In genomic region chr2:101751875-101752619, GRCh38 we compare ENCODE assay signal across 9 cellular contexts. TPM values are rescaled to one million over a fixed set of nuclear protein-coding genes. Genes with fewer than 3 reads are reported as not detected.
DNase-seq lines count a peak whose midpoint lies in the region; ATAC-seq and TF ChIP-seq lines count a peak whose summit lies in the region.
"Had no signal": no experiment of that assay in that cellular context is flagged by ENCODE, and none has a peak within 500 bp of the region (broad histone marks: within the 10 kb centered on the region; RNA-seq: fewer than 3 reads in every experiment).

No MANE protein-coding gene starts in this region.

- peak overlapping the region in 2 of 3 donors; percentile 52 to 59 for H3K27ac Mint-ChIP-seq in CD4-positive, CD25-positive, alpha-beta regulatory T cell

- H3K4me3 ChIP-seq in CD4-positive, CD25-positive, alpha-beta regulatory T cell (ENCODE audit: low read depth, low read length): peak overlapping the region; percentile 32
- H3K4me3 ChIP-seq in cardiac muscle cell (no peak overlapping the region), MG63 (no peak overlapping the region), suprapubic skin (no peak overlapping the region)

- peaks cover 8% of the 10 kb centered on the region for H3K36me3 Mint-ChIP-seq in CD4-positive, CD25-positive, alpha-beta regulatory T cell

- H3K4me1 ChIP-seq in CD4-positive, CD25-positive, alpha-beta regulatory T cell (ENCODE audit: control insufficient read depth, insufficient read depth, low read length, poor library complexity, severe bottlenecking): peaks cover 42% of the 10 kb centered on the region
- H3K4me1 ChIP-seq in cardiac muscle cell (ENCODE audit: low read depth): peaks cover 59% of the 10 kb centered on the region
- H3K4me1 ChIP-seq in suprapubic skin: peaks cover 26% of the 10 kb centered on the region

- H3K9me3 Mint-ChIP-seq in CD4-positive, CD25-positive, alpha-beta regulatory T cell: peaks cover 0 to 3% (median 0%) of the 10 kb centered on the region in 7 donors

- no peaks in the 10 kb centered on the region for H3K27me3 ChIP-seq in CD4-positive, CD25-positive, alpha-beta regulatory T cell (ENCODE audit: control insufficient read depth, insufficient read depth, low read length)
- H3K27me3 ChIP-seq in cardiac muscle cell (no peaks in the 10 kb centered on the region), MG63 (no peaks in the 10 kb centered on the region), suprapubic skin (no peaks in the 10 kb centered on the region)

- peaks cover 45 to 78% (median 64%) of the 10 kb centered on the region in 4 donors for H3K4me1 Mint-ChIP-seq in CD4-positive, CD25-positive, alpha-beta regulatory T cell

- no peaks in the 10 kb centered on the region for H3K36me3 ChIP-seq in CD4-positive, CD25-positive, alpha-beta regulatory T cell (ENCODE audit: control insufficient read depth, insufficient read depth, low read length)
- no peaks in the 10 kb centered on the region for H3K36me3 ChIP-seq in cardiac muscle cell
- no peaks in the 10 kb centered on the region; the same call in 1 of the 2 replicates for H3K36me3 ChIP-seq in MG63
- H3K36me3 ChIP-seq in suprapubic skin: no peaks in the 10 kb centered on the region
- H3K36me3 ChIP-seq: thoracic aorta had no signal

- TF ChIP-seq POLR2A in suprapubic skin (IDR thresholded peaks at IDR 0.05): no peak

- H3K4me3 Mint-ChIP-seq in CD4-positive, CD25-positive, alpha-beta regulatory T cell: peak overlapping the region in 3 of 4 donors; percentile 2 to 29 (median 23)

- 41% methylated on average over 3 of the region's 3 CpGs for WGBS in suprapubic skin

- DNase-seq in CD4-positive, CD25-positive, alpha-beta regulatory T cell: no peak
- DNase-seq in cardiac muscle cell (ENCODE audit: low read depth in 1 of 2, low spot score in 1 of 2): no peak
- DNase-seq in NCI-H2029 (lab: John Stamatoyannopoulos, UW): no peak
- no peak for DNase-seq in NCI-H345 (lab: John Stamatoyannopoulos, UW)
- DNase-seq in MG63: no peak
- no peak for DNase-seq in suprapubic skin (ENCODE audit: low spot score in 2 of 2)

- no peak for TF ChIP-seq EP300 in suprapubic skin (IDR thresholded peaks at IDR 0.05)

- peak; percentile 40 to 41 for ATAC-seq in CD4-positive, CD25-positive, alpha-beta regulatory T cell (ENCODE audit: low read depth in 2 of 2)
- peak; percentile 79 for ATAC-seq in GM21447 (IDR thresholded peaks at IDR 0.05; ENCODE audit: unreplicated experiment)
- ATAC-seq in HG03571 (IDR thresholded peaks at IDR 0.05; ENCODE audit: unreplicated experiment): peak; percentile 82

- no peaks in the 10 kb centered on the region for H3K9me3 ChIP-seq in CD4-positive, CD25-positive, alpha-beta regulatory T cell (ENCODE audit: control insufficient read depth in 2 of 2, low read length in 2 of 2)
- no peaks in the 10 kb centered on the region for H3K9me3 ChIP-seq in cardiac muscle cell (ENCODE audit: low read depth)
- no peaks in the 10 kb centered on the region for H3K9me3 ChIP-seq in MG63
- no peaks in the 10 kb centered on the region for H3K9me3 ChIP-seq in suprapubic skin
- H3K9me3 ChIP-seq: thoracic aorta had no signal

- TF ChIP-seq CTCF in cardiac muscle cell (IDR thresholded peaks at IDR 0.05; ENCODE audit: low read depth, low read length) (no peak), suprapubic skin (IDR thresholded peaks at IDR 0.05) (no peak)

- H3K27me3 Mint-ChIP-seq in CD4-positive, CD25-positive, alpha-beta regulatory T cell: no peaks in the 10 kb centered on the region

- no peak overlapping the region for H3K27ac ChIP-seq in CD4-positive, CD25-positive, alpha-beta regulatory T cell (ENCODE audit: insufficient read depth, low read length, poor library complexity, severe bottlenecking)
- H3K27ac ChIP-seq in cardiac muscle cell: peak overlapping the region; percentile 79
- H3K27ac ChIP-seq in suprapubic skin: no peak overlapping the region

RNA-seq across cellular contexts. Expression of gene MAP4K4, which starts 54.5 kb away (rescaled TPM):
- 179 TPM for total RNA-seq in CD4-positive, CD25-positive, alpha-beta regulatory T cell
- 10 to 100 TPM in 2 of 4 donors, 1 to 10 TPM in 2; 6.7 to 22.3 (median 11.4) TPM for polyA plus RNA-seq in CD4-positive, CD25-positive, alpha-beta regulatory T cell
- total RNA-seq in cardiac muscle cell (82.2 and 131 TPM in 2 replicates), suprapubic skin (10 to 100 TPM; 29.6 to 56.6 (median 38.2) TPM)
- 61.6 and 71.6 TPM in 2 replicates for polyA plus RNA-seq in cardiac muscle cell
- 64.6 and 76.9 TPM in 2 replicates for total RNA-seq in MG63 (2014; rRNA removed; shearing (Covaris generic); ENCODE audit: low replicate concordance)
